8 cellular contexts compared by ENCODE assay signal in the genomic region with DNA sequence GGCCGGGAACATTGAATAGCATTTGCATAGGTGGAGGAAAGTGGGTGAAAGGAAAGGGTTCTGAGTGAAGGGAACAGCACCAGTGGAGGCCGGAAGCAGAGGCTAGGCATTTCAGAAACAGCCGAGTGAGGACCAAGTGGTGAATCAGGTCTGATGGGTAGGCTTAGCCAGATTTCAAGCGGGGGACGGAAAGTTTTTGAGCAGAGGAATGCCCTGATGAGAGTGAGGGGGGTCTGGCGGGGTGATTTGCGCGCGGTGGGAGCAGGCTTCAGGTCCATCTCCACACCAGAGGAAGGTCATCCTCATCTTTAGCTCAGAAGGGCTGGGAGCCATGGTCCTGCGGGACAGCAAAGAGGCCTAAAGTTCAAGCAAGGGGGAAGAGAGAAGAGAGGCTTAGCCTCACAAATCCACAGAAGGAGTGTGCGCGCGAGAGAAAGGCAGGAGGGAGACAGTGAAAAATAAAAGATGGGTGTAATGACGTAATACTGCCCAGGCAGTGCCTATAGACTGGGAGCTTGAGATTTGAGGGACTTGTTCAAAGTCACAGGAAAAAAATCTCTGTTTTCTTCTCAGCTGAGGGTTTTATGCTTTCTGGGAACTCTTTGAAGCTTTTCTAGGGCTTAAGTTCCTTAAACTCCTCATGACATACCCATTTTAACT. TPM values are rescaled to one million over a fixed set of nuclear protein-coding genes. Genes with fewer than 3 reads are reported as not detected.
DNase-seq lines count a peak whose midpoint lies in the region; ATAC-seq and TF ChIP-seq lines count a peak whose summit lies in the region.

No MANE protein-coding gene starts in this region.

- intact Hi-C loops in prostate gland (cut with DNase I), result loop anchor here (5.0 kb wide), 1 partner anchor 39 kb away; no protein-coding TSS in a partner anchor

- H3K27me3 ChIP-seq in H7 (ENCODE audit: control insufficient read depth, insufficient read depth, low read length) (peaks cover 12% of the 10 kb centered on the region), iPS DF 6.9 (ENCODE audit: control insufficient read depth, insufficient read depth, low read length) (peaks cover 2% of the 10 kb centered on the region; the same call in 1 of the 2 replicates), prostate gland (replicated peaks; ENCODE audit: insufficient read depth) (no peaks in the 10 kb centered on the region)

- CTCF ChIA-PET in WTC11 (lab: Charles Lee), result interaction anchor here (0.6 to 2.0 kb wide), 15 partner anchors 12 to 1013 kb away, joined by 3 to 16 read pairs (median 5); no protein-coding TSS in a partner anchor

- TF ChIP-seq CTCF in WTC11 (IDR thresholded peaks at IDR 0.05) (no peak), prostate gland (IDR thresholded peaks at IDR 0.05) (no peak)

- no peak overlapping the region for H3K27ac ChIP-seq in iPS DF 6.9 (ENCODE audit: low read length)
- H3K27ac ChIP-seq in prostate gland, result peak overlapping the region; percentile 70 to 78

- no peaks in the 10 kb centered on the region for H3K9me3 Mint-ChIP-seq in WTC11

- H3K27ac Mint-ChIP-seq in WTC11, result no peak overlapping the region

- H3K36me3 ChIP-seq in H7 (replicated peaks; ENCODE audit: control insufficient read depth, insufficient read depth, low read length) (no peaks in the 10 kb centered on the region), iPS DF 6.9 (ENCODE audit: control insufficient read depth, insufficient read depth, low read length) (no peaks in the 10 kb centered on the region), prostate gland (no peaks in the 10 kb centered on the region)

- peaks cover 37% of the 10 kb centered on the region for H3K4me1 Mint-ChIP-seq in WTC11

- no CpG with 5 or more reads among the region's 14 CpGs for WGBS in iPS DF 6.9 (ENCODE audit: insufficient coverage, insufficient read length)
- WGBS in prostate gland, result 69% methylated on average over 14 of the region's 14 CpGs

- H3K4me3 Mint-ChIP-seq in WTC11, result peak overlapping the region; percentile 55

- ATAC-seq in WTC11 (no peak; the same call in none of the 2 replicates), GM21576 (IDR thresholded peaks at IDR 0.05; ENCODE audit: unreplicated experiment) (no peak), GM19463 (IDR thresholded peaks at IDR 0.05; ENCODE audit: unreplicated experiment) (no peak)

- H3K4me1 ChIP-seq in iPS DF 6.9 (ENCODE audit: control insufficient read depth, insufficient read depth, low read length) (peaks cover under 1% of the 10 kb centered on the region; the same call in 1 of the 2 replicates), prostate gland (replicated peaks) (no peaks in the 10 kb centered on the region)

- H3K9me3 ChIP-seq in iPS DF 6.9 (ENCODE audit: control insufficient read depth, insufficient read depth, low read length), result no peaks in the 10 kb centered on the region
- no peaks in the 10 kb centered on the region for H3K9me3 ChIP-seq in prostate gland

- H3K4me3 ChIP-seq in H7 (ENCODE audit: insufficient read depth, low read depth, low read length) (peak overlapping the region; percentile 77), iPS DF 6.9 (ENCODE audit: low read length) (peak overlapping the region; percentile 67; the same call in 1 of the 2 replicates), prostate gland (peak overlapping the region; percentile 50 to 51)

- H3K36me3 Mint-ChIP-seq in WTC11, result no peaks in the 10 kb centered on the region

- peaks cover 41% of the 10 kb centered on the region for H3K27me3 Mint-ChIP-seq in WTC11 (ENCODE audit: low read depth)

- no peak for TF ChIP-seq POLR2A in prostate gland (IDR thresholded peaks at IDR 0.05)

- DNase-seq in H7 (peak; percentile 66), WTC11 (ENCODE audit: low spot score) (no peak), iPS DF 6.9 (ENCODE audit: low read depth, low spot score) (no peak), prostate gland (ENCODE audit: low spot score) (no peak), NCI-H146 treated with DMSO at 0.1 percent for 48 hours (lab: John Stamatoyannopoulos, UW; ENCODE audit: unreplicated experiment) (no peak), NCI-H187 treated with DMSO at 0.1 percent for 48 hours (lab: John Stamatoyannopoulos, UW) (no peak)

- POLR2A ChIA-PET in WTC11 (lab: Charles Lee), result interaction anchor here (1.1 to 1.6 kb wide), 2 partner anchors 12 to 124 kb away, joined by 5 to 10 read pairs; no protein-coding TSS in a partner anchor

TF ChIP-seq in WTC11, 78 proteins besides CTCF, POLR2A, EP300 and RAD21:
- TF ChIP-seq MXD4 (CRISPR knock-in tag; IDR thresholded peaks at IDR 0.05; ENCODE audit: borderline replicate concordance) (0 out of 2 replicates have a peak, but pooled peaks have one; percentile 31), SOX15 (CRISPR knock-in tag; IDR thresholded peaks at IDR 0.05) (no peak)

RNA-seq across cellular contexts. Expression of a gene that starts 1.0 kb away (rescaled TPM):
- 10.1 and 11.9 TPM in 2 replicates for total RNA-seq in H7 (2014; rRNA removed; shearing (Covaris generic))
- total RNA-seq in WTC11 (2021) (10.0 to 13.6 TPM (median 12.7 TPM) in 3 replicates), prostate gland (1 to 10 TPM; 4.0 to 9.2 TPM)

RNA-seq across cellular contexts. Expression of a gene that starts 31.1 kb away (rescaled TPM):
- 16.0 and 17.3 TPM in 2 replicates for total RNA-seq in H7 (2014; rRNA removed; shearing (Covaris generic))
- total RNA-seq in WTC11 (2021) (10.1 to 12.7 TPM (median 12.0 TPM) in 3 replicates), prostate gland (10 to 100 TPM; 26.5 to 30.6 TPM)

RNA-seq across cellular contexts. Expression of a gene that starts 54.8 kb away (rescaled TPM):
- total RNA-seq in H7 (2014; rRNA removed; shearing (Covaris generic)), result 124 and 196 TPM in 2 replicates
- 152 to 170 TPM (median 162 TPM) in 3 replicates for total RNA-seq in WTC11 (2021)
- total RNA-seq in prostate gland, result 100 to 1,000 TPM; 151 to 333 TPM
